In genomic region chr13:48155850-48156249, GRCh38 we compare ENCODE assay signal across 8 cellular contexts.
A peak's percentile ranks its signal among the peaks of the same experiment; 100 is the strongest.
DNase-seq lines count a peak whose midpoint lies in the region; ATAC-seq and TF ChIP-seq lines count a peak whose summit lies in the region.

No MANE protein-coding gene starts in this region.

- ATAC-seq in GM18907 (IDR thresholded peaks at IDR 0.05; ENCODE audit: unreplicated experiment) (peak; percentile 46), sciatic nerve (no peak)

- H3K4me1 ChIP-seq in thymus (ENCODE audit: control insufficient read depth, insufficient read depth, low read length), result peaks cover 18% of the 10 kb centered on the region

- H3K4me3 ChIP-seq in AG09309 (ENCODE audit: control insufficient read depth, low read depth, low read length) (no peak overlapping the region), epithelial cell of proximal tubule (ENCODE audit: low read depth, low read length) (no peak overlapping the region), thymus (ENCODE audit: low read length) (no peak overlapping the region), lower leg skin (ENCODE audit: low read depth, poor library complexity, severe bottlenecking) (no peak overlapping the region)

- intact Hi-C loops in lower leg skin (cut with DNase I; ENCODE audit: low total_unique reads) (no loop called here), sciatic nerve (cut with DNase I) (no loop called here)

- H3K9me3 ChIP-seq in thymus (ENCODE audit: control insufficient read depth), result no peaks in the 10 kb centered on the region

- peak overlapping the region; percentile 75 for H3K27ac ChIP-seq in thymus (ENCODE audit: low read depth)

- no peak for TF ChIP-seq POLR2A in lower leg skin (IDR thresholded peaks at IDR 0.05)

- no peaks in the 10 kb centered on the region for H3K36me3 ChIP-seq in thymus (ENCODE audit: control insufficient read depth, insufficient read depth)

- 8% methylated on average over 2 of the region's 2 CpGs for WGBS in thymus
- WGBS in lower leg skin, 2 donors, result 23 to 31% methylated on average over 2 of the region's 2 CpGs

- no peaks in the 10 kb centered on the region for H3K27me3 ChIP-seq in thymus (ENCODE audit: control insufficient read depth, insufficient read depth)

- DNase-seq in AG09309 (ENCODE audit: low read depth) (peak; percentile 58), RKO (ENCODE audit: low spot score) (peak; percentile 85), epithelial cell of proximal tubule (ENCODE audit: low read depth) (peak; percentile 56), lower leg skin (ENCODE audit: low spot score in 2 of 2) (no peak), sciatic nerve (ENCODE audit: low spot score) (no peak), SK-N-DZ (ENCODE audit: low spot score) (no peak)

- TF ChIP-seq CTCF in AG09309 (IDR thresholded peaks at IDR 0.05; ENCODE audit: control insufficient read depth, insufficient read depth, low read depth, low read length, missing control alignments) (no peak), epithelial cell of proximal tubule (conservative IDR thresholded peaks at IDR 0.05; ENCODE audit: low read depth, low read length) (no peak), lower leg skin (IDR thresholded peaks at IDR 0.05) (no peak)

Comparison
In these comparisons a context has a peak if more than half of its experiments do, and no peak if none do; other contexts are left out.
1. DNase-seq: peak in AG09309 (single experiment), RKO (single experiment) and epithelial cell of proximal tubule (single experiment); none in lower leg skin (0 of 2), sciatic nerve (single experiment) and SK-N-DZ (single experiment).